ENCODE assay signal across 8 cellular contexts in the genomic region with DNA sequence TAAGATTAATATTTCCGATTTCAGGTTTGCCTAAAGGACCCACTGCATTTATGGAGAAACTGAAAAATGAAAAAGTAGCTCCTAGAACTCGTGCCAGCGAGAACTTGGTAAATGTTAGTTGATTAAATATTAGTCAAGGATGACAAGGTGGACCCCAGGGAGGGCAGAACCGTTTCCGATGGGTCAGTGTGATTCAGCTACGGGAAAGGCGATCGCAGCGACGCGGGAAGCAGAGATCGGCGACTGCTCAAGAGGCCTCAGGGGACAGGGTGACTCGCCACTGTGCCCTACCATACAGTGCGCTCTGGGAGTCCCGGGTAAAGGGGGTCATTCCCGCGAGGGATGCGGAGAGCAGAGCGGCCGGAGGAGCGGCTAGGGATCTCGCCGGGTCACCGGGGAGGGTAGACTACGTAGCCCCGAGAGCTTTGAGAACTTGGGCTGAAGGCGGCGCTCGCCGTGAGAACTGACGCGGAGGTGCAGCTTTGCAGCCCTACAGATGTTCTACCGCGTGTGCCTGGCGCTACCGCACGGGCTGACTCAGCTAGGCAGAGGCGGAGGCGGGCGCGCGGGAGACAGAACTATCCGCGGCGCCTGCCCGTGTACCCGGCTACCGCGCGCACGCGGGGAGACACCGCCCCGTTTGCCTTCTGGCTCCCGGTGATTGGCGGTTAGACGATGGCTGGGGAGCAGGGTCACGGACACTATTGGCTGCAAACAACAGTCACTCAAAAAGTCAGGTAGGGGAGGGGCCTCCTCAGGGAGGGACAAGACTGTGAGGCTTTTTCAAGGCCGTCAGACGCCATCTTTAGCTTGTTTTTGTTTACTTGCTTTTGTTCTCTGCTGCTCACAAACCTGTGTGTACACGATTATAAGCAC. TPM values are rescaled to one million over a fixed set of nuclear protein-coding genes. Genes with fewer than 3 reads are reported as not detected.
DNase-seq lines count a peak whose midpoint lies in the region; ATAC-seq and TF ChIP-seq lines count a peak whose summit lies in the region.

No MANE protein-coding gene starts in this region.

- H3K4me3 ChIP-seq in BE2C (ENCODE audit: low read depth, low read length) (peak overlapping the region; percentile 78), colonic mucosa (peak overlapping the region; percentile 51)

- TF ChIP-seq POLR2A in GM19193 (IDR thresholded peaks at IDR 0.05; ENCODE audit: extremely low read depth, insufficient read depth, insufficient read length) = peak; percentile 97

- H3K27me3 ChIP-seq in BE2C (no peaks in the 10 kb centered on the region), colonic mucosa (no peaks in the 10 kb centered on the region)

- H3K4me1 ChIP-seq in BE2C (peaks cover 14% of the 10 kb centered on the region), colonic mucosa (peaks cover 4% of the 10 kb centered on the region)

- H3K27ac ChIP-seq in colonic mucosa = peak overlapping the region; percentile 99

- TF ChIP-seq CTCF in BE2C (IDR thresholded peaks at IDR 0.05; ENCODE audit: low read depth, low read length) (0 out of 2 replicates have a peak, but pooled peaks have one; percentile 25), colonic mucosa (IDR thresholded peaks at IDR 0.05) (no peak)

- ATAC-seq in HG03439 (IDR thresholded peaks at IDR 0.05; ENCODE audit: unreplicated experiment) (peak; percentile 94), left colon (peak; percentile 94)

- H3K9me3 ChIP-seq in BE2C (no peaks in the 10 kb centered on the region; the same call in 1 of the 2 replicates), colonic mucosa (no peaks in the 10 kb centered on the region)

- peak overlapping the region; percentile 77 to 98 for H3K9ac ChIP-seq in colonic mucosa (ENCODE audit: low read depth in 2 of 2, low read length in 2 of 2)

- DNase-seq in BE2C (peak; percentile 97), NCI-H510A treated with DMSO at 0.1 percent for 48 hours (lab: John Stamatoyannopoulos, UW) (peak; percentile 96), colonic mucosa (peak; percentile 97), left colon (peak; percentile 95 to 96)
- peak; percentile 96 to 98 for DNase-seq in activated CD4-positive, alpha-beta T cell treated with anti-CD3 and anti-CD28 coated beads for 4 hours
- DNase-seq in stimulated activated CD4-positive, alpha-beta T cell treated with anti-CD3 and anti-CD28 coated beads, Interleukin-1b, Interleukin-23, amount 100 ng/mL, for 48 hours = peak; percentile 98

- H3K36me3 ChIP-seq in BE2C = no peaks in the 10 kb centered on the region
- no peaks in the 10 kb centered on the region for H3K36me3 ChIP-seq in colonic mucosa

- intact Hi-C loops in colonic mucosa (cut with DNase I) = no loop called here
- intact Hi-C loops in left colon (cut with DNase I, micrococcal nuclease) = no loop called here

RNA-seq across cellular contexts. Expression of a gene that starts 3.2 kb away (rescaled TPM):
- polyA plus RNA-seq in BE2C (2012; ENCODE audit: insufficient read depth, insufficient read length, low read depth) = 13.4 TPM
- 10 to 100 TPM in 1 of 2 donors, 1 to 10 TPM in 1; 8.8 to 14.5 TPM for total RNA-seq in colonic mucosa
- total RNA-seq in left colon = 10 to 100 TPM; 11.9 to 13.2 TPM

RNA-seq across cellular contexts. Expression of a gene that starts 24.4 kb away (rescaled TPM):
- polyA plus RNA-seq in BE2C (2012; ENCODE audit: insufficient read depth, insufficient read length, low read depth) = 1.7 TPM
- total RNA-seq in colonic mucosa (1 to 10 TPM; 4.1 to 6.7 TPM), left colon (1 to 10 TPM; 1.4 to 4.1 TPM)

RNA-seq across cellular contexts. Expression of a gene that starts 27.9 kb away (rescaled TPM):
- 636 TPM for polyA plus RNA-seq in BE2C (2012; ENCODE audit: insufficient read depth, insufficient read length, low read depth)
- total RNA-seq in colonic mucosa (100 to 1,000 TPM in 1 of 2 donors, 10 to 100 TPM in 1; 99.7 to 137 TPM), left colon (10 to 100 TPM; 77.9 to 80.6 TPM)

RNA-seq across cellular contexts. Expression of a gene that starts 35.2 kb away (rescaled TPM):
- polyA plus RNA-seq in BE2C (2012; ENCODE audit: insufficient read depth, insufficient read length, low read depth) = not detected
- total RNA-seq in colonic mucosa (not detected), left colon (not detected)

RNA-seq across cellular contexts. Expression of a gene that starts 49.9 kb away (rescaled TPM):
- 7.0 TPM for polyA plus RNA-seq in BE2C (2012; ENCODE audit: insufficient read depth, insufficient read length, low read depth)
- total RNA-seq in colonic mucosa (10 to 100 TPM; 36.6 to 54.1 TPM), left colon (10 to 100 TPM; 33.5 to 33.6 TPM)

Comparison
In these comparisons a context has a peak if more than half of its experiments do, and no peak if none do; other contexts are left out.
1. Peak in every context shown above with its lines: DNase-seq, ATAC-seq, H3K4me3 ChIP-seq and H3K27ac ChIP-seq.